ENCODE assay signal across 23 cellular contexts in genomic region chr10:114534480-114535095, GRCh38.
"Had no signal": no experiment of that assay in that cellular context is flagged by ENCODE, and none has a peak within 500 bp of the region (broad histone marks: within the 10 kb centered on the region; RNA-seq: fewer than 3 reads in every experiment).

No MANE protein-coding gene starts in this region.

- H3K4me2 ChIP-seq: smooth muscle cell had no signal

- H3K4me3 Mint-ChIP-seq: naive B cell; natural killer cell; nephron progenitor cell; stimulated activated memory B cell treated with anti-CD40 and anti-IgM and Interleukin-4, amounts not matched to agents 10 μg/mL and 1 μg/mL and 100 μg/mL, for 72 hours; stimulated activated naive CD8-positive, alpha-beta T cell treated with anti-CD3 and anti-CD28 coated beads, Interleukin-15, amount 100 ng/mL, for 72 hours; type B pancreatic cell had no signal

- H3K4me1 ChIP-seq: right lobe of liver, uterus had no signal

- H3K9me3 ChIP-seq: lower lobe of right lung, ovary, right atrium auricular region, right lobe of liver, tibial nerve, uterus had no signal

- H3K4me3 ChIP-seq: lower lobe of right lung, ovary, right atrium auricular region, right lobe of liver, smooth muscle cell, tibial nerve, uterus had no signal

- H3K36me3 Mint-ChIP-seq: naive B cell; natural killer cell; stimulated activated memory B cell treated with anti-CD40 and anti-IgM and Interleukin-4, amounts not matched to agents 10 μg/mL and 1 μg/mL and 100 μg/mL, for 72 hours; type B pancreatic cell had no signal

- H3K27ac ChIP-seq: lower lobe of right lung, ovary, right atrium auricular region, right lobe of liver, tibial nerve, uterus had no signal

- H3K9me3 Mint-ChIP-seq: natural killer cell; stimulated activated memory B cell treated with anti-CD40 and anti-IgM and Interleukin-4, amounts not matched to agents 10 μg/mL and 1 μg/mL and 100 μg/mL, for 72 hours; stimulated activated naive CD8-positive, alpha-beta T cell treated with anti-CD3 and anti-CD28 coated beads, Interleukin-15, amount 100 ng/mL, for 72 hours; type B pancreatic cell had no signal

- DNase-seq: islet precursor cell; left ventricle myocardium superior; lower lobe of right lung; mammary epithelial cell; mesenchymal stem cell; naive B cell; natural killer cell; nephron progenitor cell; ovary; right lobe of liver; stimulated activated CD4-positive, alpha-beta T cell treated with anti-CD3 and anti-CD28 coated beads, Interleukin-1b, Interleukin-23, amount 100 ng/mL, for 48 hours; stimulated activated CD4-positive, alpha-beta T cell treated with anti-CD3 and anti-CD28 coated beads, Interleukin-2, amount 100 ng/mL, for 48 hours; stimulated activated CD4-positive, alpha-beta T cell treated with anti-CD3 and anti-CD28 coated beads, Interleukin-4, amount 100 ng/mL, for 4 hours; stimulated activated naive CD4-positive, alpha-beta T cell treated with Interleukin-2 at 50 U/mL for 16 hours; stimulated activated naive CD8-positive, alpha-beta T cell treated with anti-CD3 and anti-CD28 coated beads, Interleukin-15, amount 100 ng/mL, for 72 hours; substantia nigra; uterus had no signal

- H3K36me3 ChIP-seq: ovary, uterus had no signal

- H3K27ac Mint-ChIP-seq: natural killer cell; nephron progenitor cell; progenitor cell of endocrine pancreas; stimulated activated memory B cell treated with anti-CD40 and anti-IgM and Interleukin-4, amounts not matched to agents 10 μg/mL and 1 μg/mL and 100 μg/mL, for 72 hours had no signal

- H3K27me3 Mint-ChIP-seq: naive B cell; stimulated activated memory B cell treated with anti-CD40 and anti-IgM and Interleukin-4, amounts not matched to agents 10 μg/mL and 1 μg/mL and 100 μg/mL, for 72 hours; stimulated activated naive CD8-positive, alpha-beta T cell treated with anti-CD3 and anti-CD28 coated beads, Interleukin-15, amount 100 ng/mL, for 72 hours; type B pancreatic cell had no signal

- ATAC-seq: left ventricle myocardium superior; lower lobe of right lung; natural killer cell; stimulated activated memory B cell treated with anti-CD40 and anti-IgM and Interleukin-4, amounts not matched to agents 10 μg/mL and 1 μg/mL and 100 μg/mL, for 72 hours had no signal

- H3K27me3 ChIP-seq: ovary, right atrium auricular region, right lobe of liver, tibial nerve, uterus had no signal
